ENCODE assay signal across 8 cellular contexts in the genomic region with DNA sequence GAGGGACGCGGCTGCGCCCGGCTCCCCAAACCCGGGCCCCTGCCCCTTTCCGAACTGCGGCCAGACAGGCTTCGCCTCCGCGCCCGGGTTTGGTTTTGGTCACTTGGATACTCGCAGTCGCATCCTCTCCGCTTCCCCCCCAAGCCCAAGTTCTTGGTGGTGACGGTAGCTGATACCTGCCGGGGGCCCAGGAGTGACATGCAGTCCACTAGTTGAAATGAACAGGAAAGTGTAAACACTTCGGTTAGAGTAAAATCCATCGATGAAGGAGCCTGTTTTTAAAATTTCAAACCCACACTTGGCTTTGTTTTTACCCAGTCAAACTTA. TPM values are rescaled to one million over a fixed set of nuclear protein-coding genes. Genes with fewer than 3 reads are reported as not detected.
DNase-seq lines count a peak whose midpoint lies in the region; ATAC-seq and TF ChIP-seq lines count a peak whose summit lies in the region.

No MANE protein-coding gene starts in this region.

- H3K4me3 ChIP-seq in fibroblast of mammary gland (ENCODE audit: control insufficient read depth, low read depth, low read length), result peak overlapping the region; percentile 93

- CTCF ChIA-PET in RWPE1 (lab: Yijun Ruan, JAX), result interaction anchor here (0.6 to 1.2 kb wide), 4 partner anchors 19 to 1340 kb away, joined by 3 to 10 read pairs (median 4); no protein-coding TSS in a partner anchor

- no peaks in the 10 kb centered on the region for H3K27me3 Mint-ChIP-seq in osteocyte (ENCODE audit: unreplicated experiment)

- H3K4me3 Mint-ChIP-seq in osteocyte (ENCODE audit: unreplicated experiment), result peak overlapping the region; percentile 94

- ATAC-seq in GM21786 (IDR thresholded peaks at IDR 0.05; ENCODE audit: unreplicated experiment) (peak; percentile 32), HG03432 (IDR thresholded peaks at IDR 0.05; ENCODE audit: unreplicated experiment) (no peak)

- no peaks in the 10 kb centered on the region for H3K36me3 Mint-ChIP-seq in osteocyte (ENCODE audit: unreplicated experiment)

- no peak for DNase-seq in RWPE1 (ENCODE audit: low spot score)
- DNase-seq in fibroblast of mammary gland (ENCODE audit: low read depth), result peak; percentile 26
- DNase-seq in osteocyte (ENCODE audit: extremely low spot score, unreplicated experiment), result no peak
- no peak for DNase-seq in stimulated activated CD4-positive, alpha-beta T cell treated with anti-CD3 and anti-CD28 coated beads, Interleukin-2, amount 100 ng/mL, for 48 hours
- no peak for DNase-seq in NCI-H82 treated with DMSO at 0.1 percent for 48 hours (lab: John Stamatoyannopoulos, UW; ENCODE audit: unreplicated experiment)

- no peaks in the 10 kb centered on the region for H3K9me3 Mint-ChIP-seq in osteocyte (ENCODE audit: unreplicated experiment)

- H3K27ac Mint-ChIP-seq in osteocyte (ENCODE audit: unreplicated experiment), result peak overlapping the region; percentile 90

- peak overlapping the region; percentile 95 for H3K27ac ChIP-seq in C4-2B
- H3K27ac ChIP-seq in RWPE1, result peak overlapping the region; percentile 85

- TF ChIP-seq CTCF in C4-2B (conservative IDR thresholded peaks at IDR 0.05) (no peak), RWPE1 (conservative IDR thresholded peaks at IDR 0.05; ENCODE audit: low read depth) (no peak), fibroblast of mammary gland (conservative IDR thresholded peaks at IDR 0.05; ENCODE audit: control insufficient read depth, insufficient read depth, low read depth, low read length) (no peak), osteocyte (IDR thresholded peaks at IDR 0.05) (no peak)

- POLR2A ChIA-PET in RWPE1 (lab: Yijun Ruan, JAX; ENCODE audit: low non-redundant PET), result no interaction called here

- peaks cover 36% of the 10 kb centered on the region for H3K4me1 Mint-ChIP-seq in osteocyte (ENCODE audit: unreplicated experiment)

RNA-seq across cellular contexts. Expression of a gene that starts 0.7 kb away (rescaled TPM):
- total RNA-seq in osteocyte, result 13.6 and 14.6 TPM in 2 replicates
